ENCODE assay signal across 8 cellular contexts in genomic region chr10:24209421-24209770, GRCh38.
A peak's percentile ranks its signal among the peaks of the same experiment; 100 is the strongest.
DNase-seq lines count a peak whose midpoint lies in the region; ATAC-seq lines count a peak whose summit lies in the region.

No MANE protein-coding gene starts in this region.

- H3K27me3 ChIP-seq in rectal smooth muscle tissue (ENCODE audit: control insufficient read depth, insufficient read depth, low read length), result no peaks in the 10 kb centered on the region

- H3K9me3 Mint-ChIP-seq in T-helper 2 cell treated with Interferon-gamma antibody and Interleukin-4, amounts not matched to agents 5 μg/mL and 100 μg/mL, for 36 hours, result no peaks in the 10 kb centered on the region

- H3K27ac ChIP-seq in rectal smooth muscle tissue (ENCODE audit: low read depth, low read length), result peak overlapping the region; percentile 70

- H3K4me1 Mint-ChIP-seq in T-helper 2 cell treated with Interferon-gamma antibody and Interleukin-4, amounts not matched to agents 5 μg/mL and 100 μg/mL, for 36 hours (ENCODE audit: low read depth), result peaks cover 15% of the 10 kb centered on the region

- H3K27ac Mint-ChIP-seq in T-helper 2 cell treated with Interferon-gamma antibody and Interleukin-4, amounts not matched to agents 5 μg/mL and 100 μg/mL, for 36 hours, result no peak overlapping the region

- no peak overlapping the region for H3K9ac ChIP-seq in rectal smooth muscle tissue (ENCODE audit: low read length)

- no peaks in the 10 kb centered on the region for H3K36me3 Mint-ChIP-seq in T-helper 2 cell treated with Interferon-gamma antibody and Interleukin-4, amounts not matched to agents 5 μg/mL and 100 μg/mL, for 36 hours (ENCODE audit: low read depth)

- no peaks in the 10 kb centered on the region for H3K36me3 ChIP-seq in rectal smooth muscle tissue (ENCODE audit: control insufficient read depth, insufficient read depth, low read length)

- H3K27me3 Mint-ChIP-seq in T-helper 2 cell treated with Interferon-gamma antibody and Interleukin-4, amounts not matched to agents 5 μg/mL and 100 μg/mL, for 36 hours (ENCODE audit: low read depth), result peaks cover 41% of the 10 kb centered on the region

- H3K4me3 Mint-ChIP-seq in T-helper 2 cell treated with Interferon-gamma antibody and Interleukin-4, amounts not matched to agents 5 μg/mL and 100 μg/mL, for 36 hours, result peak overlapping the region; percentile 70

- peak; percentile 28 for ATAC-seq in HG02870 (IDR thresholded peaks at IDR 0.05; ENCODE audit: unreplicated experiment)

- H3K4me1 ChIP-seq in rectal smooth muscle tissue (ENCODE audit: control insufficient read depth, insufficient read depth, low read length), result peaks cover 14% of the 10 kb centered on the region

- peak; percentile 6 for DNase-seq in NK-92 treated with Interleukin-12 subunit alpha and Interleukin-12 subunit beta, amount 100 ng/mL, for 24 hours (lab: John Stamatoyannopoulos, UW)
- DNase-seq in NK-92 (lab: John Stamatoyannopoulos, UW; ENCODE audit: unreplicated experiment) (no peak), fibroblast of peridontal ligament (ENCODE audit: extremely low read depth) (peak; percentile 15), NCI-H2029 (lab: John Stamatoyannopoulos, UW) (no peak), NCI-H2107 treated with DMSO at 0.1 percent for 48 hours (lab: John Stamatoyannopoulos, UW; ENCODE audit: unreplicated experiment) (no peak)
- peak; percentile 55 for DNase-seq in T-helper 2 cell treated with Interferon-gamma antibody and Interleukin-4, amounts not matched to agents 5 μg/mL and 100 μg/mL, for 36 hours (ENCODE audit: low spot score)

- peak overlapping the region; percentile 65 for H3K4me3 ChIP-seq in rectal smooth muscle tissue (ENCODE audit: low read length)

Comparison
In these comparisons a context has a peak if more than half of its experiments do, and no peak if none do; other contexts are left out.
1. DNase-seq: peak in NK-92 treated with Interleukin-12 subunit alpha and Interleukin-12 subunit beta, amount 100 ng/mL, for 24 hours (single experiment), T-helper 2 cell treated with Interferon-gamma antibody and Interleukin-4, amounts not matched to agents 5 μg/mL and 100 μg/mL, for 36 hours (single experiment) and fibroblast of peridontal ligament (single experiment); none in NK-92 (single experiment), NCI-H2029 (single experiment) and NCI-H2107 treated with DMSO at 0.1 percent for 48 hours (single experiment).